ENCODE assay signal across 1 cellular context in the genomic region with DNA sequence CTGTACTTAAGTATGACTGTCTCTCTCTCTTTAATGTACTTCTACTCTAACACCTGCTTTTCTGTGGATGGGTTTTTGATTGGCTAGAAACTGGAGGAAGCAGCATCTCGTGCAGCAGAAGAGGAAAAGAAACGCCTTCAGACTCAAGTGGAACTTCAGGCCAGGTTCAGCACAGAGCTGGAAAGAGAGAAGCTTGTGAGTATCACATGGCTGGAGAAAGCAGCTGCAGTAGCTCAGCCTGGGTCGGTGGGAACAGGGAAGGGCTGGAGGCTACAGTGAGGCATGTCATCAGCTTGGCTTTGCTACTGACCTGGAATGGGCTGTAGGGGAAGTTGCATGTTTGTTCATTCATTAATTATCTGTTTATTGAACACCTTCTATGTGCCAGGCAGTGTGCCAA.
TF ChIP-seq lines count a peak whose summit lies in the region.

No MANE protein-coding gene starts in this region.

TF ChIP-seq in GM23338, 12 proteins besides CTCF, POLR2A, EP300 and RAD21 (continued from another document):
- TF ChIP-seq, protein P1, sequence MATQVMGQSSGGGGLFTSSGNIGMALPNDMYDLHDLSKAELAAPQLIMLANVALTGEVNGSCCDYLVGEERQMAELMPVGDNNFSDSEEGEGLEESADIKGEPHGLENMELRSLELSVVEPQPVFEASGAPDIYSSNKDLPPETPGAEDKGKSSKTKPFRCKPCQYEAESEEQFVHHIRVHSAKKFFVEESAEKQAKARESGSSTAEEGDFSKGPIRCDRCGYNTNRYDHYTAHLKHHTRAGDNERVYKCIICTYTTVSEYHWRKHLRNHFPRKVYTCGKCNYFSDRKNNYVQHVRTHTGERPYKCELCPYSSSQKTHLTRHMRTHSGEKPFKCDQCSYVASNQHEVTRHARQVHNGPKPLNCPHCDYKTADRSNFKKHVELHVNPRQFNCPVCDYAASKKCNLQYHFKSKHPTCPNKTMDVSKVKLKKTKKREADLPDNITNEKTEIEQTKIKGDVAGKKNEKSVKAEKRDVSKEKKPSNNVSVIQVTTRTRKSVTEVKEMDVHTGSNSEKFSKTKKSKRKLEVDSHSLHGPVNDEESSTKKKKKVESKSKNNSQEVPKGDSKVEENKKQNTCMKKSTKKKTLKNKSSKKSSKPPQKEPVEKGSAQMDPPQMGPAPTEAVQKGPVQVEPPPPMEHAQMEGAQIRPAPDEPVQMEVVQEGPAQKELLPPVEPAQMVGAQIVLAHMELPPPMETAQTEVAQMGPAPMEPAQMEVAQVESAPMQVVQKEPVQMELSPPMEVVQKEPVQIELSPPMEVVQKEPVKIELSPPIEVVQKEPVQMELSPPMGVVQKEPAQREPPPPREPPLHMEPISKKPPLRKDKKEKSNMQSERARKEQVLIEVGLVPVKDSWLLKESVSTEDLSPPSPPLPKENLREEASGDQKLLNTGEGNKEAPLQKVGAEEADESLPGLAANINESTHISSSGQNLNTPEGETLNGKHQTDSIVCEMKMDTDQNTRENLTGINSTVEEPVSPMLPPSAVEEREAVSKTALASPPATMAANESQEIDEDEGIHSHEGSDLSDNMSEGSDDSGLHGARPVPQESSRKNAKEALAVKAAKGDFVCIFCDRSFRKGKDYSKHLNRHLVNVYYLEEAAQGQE (IDR thresholded peaks at IDR 0.05; ENCODE audit: unreplicated experiment): no peak
- TF ChIP-seq JUNB (IDR thresholded peaks at IDR 0.05; ENCODE audit: unreplicated experiment) (no peak), EZH2phosphoT487 (IDR thresholded peaks at IDR 0.05; ENCODE audit: unreplicated experiment) (no peak), STAT1 (IDR thresholded peaks at IDR 0.05; ENCODE audit: unreplicated experiment) (no peak), ZNF331 (CRISPR knock-in tag; IDR thresholded peaks at IDR 0.05; ENCODE audit: low read depth) (no peak), EZH2 (IDR thresholded peaks at IDR 0.05; ENCODE audit: low read depth, unreplicated experiment) (no peak), POLR2AphosphoS5 (IDR thresholded peaks at IDR 0.05; ENCODE audit: low read depth) (no peak), CREB1 (CRISPR knock-in tag; IDR thresholded peaks at IDR 0.05; ENCODE audit: low read depth) (no peak)
- TF ChIP-seq, protein P2, sequence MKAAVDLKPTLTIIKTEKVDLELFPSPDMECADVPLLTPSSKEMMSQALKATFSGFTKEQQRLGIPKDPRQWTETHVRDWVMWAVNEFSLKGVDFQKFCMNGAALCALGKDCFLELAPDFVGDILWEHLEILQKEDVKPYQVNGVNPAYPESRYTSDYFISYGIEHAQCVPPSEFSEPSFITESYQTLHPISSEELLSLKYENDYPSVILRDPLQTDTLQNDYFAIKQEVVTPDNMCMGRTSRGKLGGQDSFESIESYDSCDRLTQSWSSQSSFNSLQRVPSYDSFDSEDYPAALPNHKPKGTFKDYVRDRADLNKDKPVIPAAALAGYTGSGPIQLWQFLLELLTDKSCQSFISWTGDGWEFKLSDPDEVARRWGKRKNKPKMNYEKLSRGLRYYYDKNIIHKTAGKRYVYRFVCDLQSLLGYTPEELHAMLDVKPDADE (IDR thresholded peaks at IDR 0.05): no peak
